Comparison of ENCODE assay signal across 21 cellular contexts in the genomic region with DNA sequence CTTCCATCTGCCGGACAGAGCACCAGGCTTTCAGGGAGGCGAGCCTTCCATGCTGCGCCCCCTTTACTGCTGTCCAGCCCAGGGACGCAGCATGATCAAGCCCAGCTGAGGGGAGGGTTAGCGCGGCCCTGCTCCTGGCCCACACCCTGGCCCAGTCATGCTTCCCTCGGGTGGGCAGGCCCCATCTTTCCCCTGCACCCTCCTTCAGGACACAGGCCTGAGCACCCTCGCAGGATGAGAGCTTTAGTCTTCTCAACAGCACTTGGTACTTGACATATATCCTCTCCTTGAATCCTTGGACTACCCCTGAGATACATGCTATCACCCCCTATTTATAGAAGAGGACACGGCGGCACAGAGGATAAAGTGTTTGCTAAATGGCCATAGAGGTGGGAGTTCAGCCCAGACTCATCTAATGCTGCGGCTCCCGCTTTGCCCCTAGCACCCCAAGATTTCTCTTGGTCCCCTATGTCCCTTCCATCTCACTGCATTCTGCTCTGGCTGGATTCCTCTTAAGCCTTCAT.
"Had no signal": no experiment of that assay in that cellular context is flagged by ENCODE, and none has a peak within 500 bp of the region (broad histone marks: within the 10 kb centered on the region; RNA-seq: fewer than 3 reads in every experiment).

No MANE protein-coding gene starts in this region.

- H3K4me3 Mint-ChIP-seq: activated T-helper 1 cell treated with anti-CD3 and anti-CD28 coated beads, Interleukin-12 subunit alpha, Interleukin-12 subunit beta, Interleukin-2, Interleukin-4 antibody, amounts not matched to agents 30 ng/mL and 10 ng/mL and 1 ng/mL, durations not matched to agents 14 hours and 24 hours and 36 hours; stimulated activated naive CD8-positive, alpha-beta T cell treated with anti-CD3 and anti-CD28 coated beads, Interleukin-15, Interleukin-2, amounts not matched to agents 100 ng/mL and 50 ng/mL, for 24 hours had no signal

- H3K4me3 ChIP-seq: pancreas, sigmoid colon, transverse colon, vagina had no signal

- DNase-seq: activated CD4-positive, alpha-beta T cell treated with anti-CD3 and anti-CD28 coated beads, Interleukin-2, amount 50 U/mL, for 1 hour; activated CD8-positive, alpha-beta memory T cell treated with anti-CD3 and anti-CD28 coated beads for 24 hours; activated gamma-delta T cell treated with Interleukin-2 at 50 U/mL for 16 hours; aorta; brain microvascular endothelial cell; central memory CD4-positive, alpha-beta T cell; foreskin keratinocyte; hypothalamus; islet precursor cell; left colon; midbrain; pancreas; sigmoid colon; stimulated activated CD4-positive, alpha-beta T cell treated with anti-CD3 and anti-CD28 coated beads, Interleukin-12 subunit alpha, Interleukin-12 subunit beta, amount 100 ng/mL, for 4 hours; stimulated activated CD4-positive, alpha-beta T cell treated with anti-CD3 and anti-CD28 coated beads, Interleukin-1b, Interleukin-23, amount 100 ng/mL, for 48 hours; stimulated activated CD8-positive, alpha-beta memory T cell treated with anti-CD3 and anti-CD28 coated beads, Interleukin-4, amount 100 ng/mL, for 48 hours; transverse colon had no signal

- H3K27me3 Mint-ChIP-seq: stimulated activated naive CD8-positive, alpha-beta T cell treated with anti-CD3 and anti-CD28 coated beads, Interleukin-15, Interleukin-2, amounts not matched to agents 100 ng/mL and 50 ng/mL, for 24 hours had no signal

- H3K27me3 ChIP-seq: brain microvascular endothelial cell, foreskin keratinocyte, pancreas, sigmoid colon, transverse colon, vagina had no signal

- H3K9me3 Mint-ChIP-seq: activated T-helper 1 cell treated with anti-CD3 and anti-CD28 coated beads, Interleukin-12 subunit alpha, Interleukin-12 subunit beta, Interleukin-2, Interleukin-4 antibody, amounts not matched to agents 30 ng/mL and 10 ng/mL and 1 ng/mL, durations not matched to agents 14 hours and 24 hours and 36 hours; stimulated activated naive CD8-positive, alpha-beta T cell treated with anti-CD3 and anti-CD28 coated beads, Interleukin-15, Interleukin-2, amounts not matched to agents 100 ng/mL and 50 ng/mL, for 24 hours had no signal

- H3K27ac ChIP-seq: brain microvascular endothelial cell, foreskin keratinocyte, sigmoid colon, vagina had no signal

- H3K27ac Mint-ChIP-seq: activated T-helper 1 cell treated with anti-CD3 and anti-CD28 coated beads, Interleukin-12 subunit alpha, Interleukin-12 subunit beta, Interleukin-2, Interleukin-4 antibody, amounts not matched to agents 30 ng/mL and 10 ng/mL and 1 ng/mL, durations not matched to agents 14 hours and 24 hours and 36 hours; stimulated activated naive CD8-positive, alpha-beta T cell treated with anti-CD3 and anti-CD28 coated beads, Interleukin-15, Interleukin-2, amounts not matched to agents 100 ng/mL and 50 ng/mL, for 24 hours had no signal

- H3K36me3 ChIP-seq: transverse colon had no signal

- H3K4me1 ChIP-seq: foreskin keratinocyte, pancreas, sigmoid colon, transverse colon, vagina had no signal

- ATAC-seq: activated CD4-positive, CD25-positive, alpha-beta regulatory T cell treated with anti-CD3 and anti-CD28 coated beads, Interleukin-2, amount 50 U/mL, for 24 hours; foreskin keratinocyte; left colon had no signal

- H3K9me3 ChIP-seq: pancreas, sigmoid colon, transverse colon, vagina had no signal
